In genomic region chr7:142323706-142324105, GRCh38 we compare ENCODE assay signal across 8 cellular contexts.
DNase-seq lines count a peak whose midpoint lies in the region; TF ChIP-seq lines count a peak whose summit lies in the region.
"Had no signal": no experiment of that assay in that cellular context is flagged by ENCODE, and none has a peak within 500 bp of the region (broad histone marks: within the 10 kb centered on the region; RNA-seq: fewer than 3 reads in every experiment).

No MANE protein-coding gene starts in this region.

- H3K9me3 Mint-ChIP-seq in activated CD4-positive, alpha-beta T cell treated with anti-CD3 and anti-CD28 coated beads, Interleukin-2, amount 10 ng/mL, durations not matched to agents 7 days and 5 days, result no peaks in the 10 kb centered on the region

- H3K36me3 Mint-ChIP-seq in activated CD4-positive, alpha-beta T cell treated with anti-CD3 and anti-CD28 coated beads, Interleukin-2, amount 10 ng/mL, durations not matched to agents 7 days and 5 days (ENCODE audit: low read depth), result no peaks in the 10 kb centered on the region
- H3K36me3 Mint-ChIP-seq: naive B cell had no signal

- TF ChIP-seq CTCF in GM10266 (IDR thresholded peaks at IDR 0.05; ENCODE audit: control insufficient read depth, insufficient read depth, low read depth, missing control alignments) (peak; percentile 45), fibroblast of the aortic adventitia (IDR thresholded peaks at IDR 0.05; ENCODE audit: insufficient read depth, low read length) (peak; percentile 34)

- peaks cover 11% of the 10 kb centered on the region for H3K27me3 Mint-ChIP-seq in activated CD4-positive, alpha-beta T cell treated with anti-CD3 and anti-CD28 coated beads, Interleukin-2, amount 10 ng/mL, durations not matched to agents 7 days and 5 days

- H3K4me3 ChIP-seq in fibroblast of the aortic adventitia (ENCODE audit: low read depth, low read length), result no peak overlapping the region

- peaks cover 16% of the 10 kb centered on the region for H3K4me1 Mint-ChIP-seq in activated CD4-positive, alpha-beta T cell treated with anti-CD3 and anti-CD28 coated beads, Interleukin-2, amount 10 ng/mL, durations not matched to agents 7 days and 5 days

- DNase-seq in GM10266 (ENCODE audit: extremely low spot score) (no peak), HK-2 (ENCODE audit: unreplicated experiment) (peak; percentile 49), fibroblast of the aortic adventitia (ENCODE audit: low read depth) (no peak), occipital lobe (lab: John Stamatoyannopoulos, UW) (no peak), GOT3 (lab: John Stamatoyannopoulos, UW) (no peak)
- DNase-seq in activated CD4-positive, alpha-beta T cell treated with anti-CD3 and anti-CD28 coated beads, Interleukin-2, amount 10 ng/mL, durations not matched to agents 7 days and 5 days, result no peak
- peak; percentile 45 to 69 for DNase-seq in stimulated activated CD4-positive, alpha-beta T cell treated with anti-CD3 and anti-CD28 coated beads, Interleukin-2, amount 100 ng/mL, for 24 hours
- DNase-seq: naive B cell had no signal

- POLR2A ChIA-PET in activated CD4-positive, alpha-beta T cell treated with anti-CD3 and anti-CD28 coated beads, Interleukin-2, amount 10 ng/mL, durations not matched to agents 7 days and 5 days (lab: Charles Lee), result no interaction called here

- CTCF ChIA-PET in activated CD4-positive, alpha-beta T cell treated with anti-CD3 and anti-CD28 coated beads, Interleukin-2, amount 10 ng/mL, durations not matched to agents 7 days and 5 days (lab: Charles Lee), result interaction anchor here (0.5 to 1.5 kb wide), 5 partner anchors 10 to 33 kb away, joined by 3 to 7 read pairs (median 3); no protein-coding TSS in a partner anchor

- H3K4me3 Mint-ChIP-seq in activated CD4-positive, alpha-beta T cell treated with anti-CD3 and anti-CD28 coated beads, Interleukin-2, amount 10 ng/mL, durations not matched to agents 7 days and 5 days, result no peak overlapping the region
- H3K4me3 Mint-ChIP-seq: naive B cell had no signal

- peak overlapping the region; percentile 63 for H3K27ac Mint-ChIP-seq in activated CD4-positive, alpha-beta T cell treated with anti-CD3 and anti-CD28 coated beads, Interleukin-2, amount 10 ng/mL, durations not matched to agents 7 days and 5 days

Comparison
In these comparisons a context has a peak if more than half of its experiments do, and no peak if none do; other contexts are left out.
1. DNase-seq: peak in HK-2 (single experiment) and stimulated activated CD4-positive, alpha-beta T cell treated with anti-CD3 and anti-CD28 coated beads, Interleukin-2, amount 100 ng/mL, for 24 hours (2 of 2); none in GM10266 (single experiment), activated CD4-positive, alpha-beta T cell treated with anti-CD3 and anti-CD28 coated beads, Interleukin-2, amount 10 ng/mL, durations not matched to agents 7 days and 5 days (single experiment), fibroblast of the aortic adventitia (single experiment), occipital lobe (single experiment) and GOT3 (single experiment).